8 cellular contexts compared by ENCODE assay signal in the genomic region with DNA sequence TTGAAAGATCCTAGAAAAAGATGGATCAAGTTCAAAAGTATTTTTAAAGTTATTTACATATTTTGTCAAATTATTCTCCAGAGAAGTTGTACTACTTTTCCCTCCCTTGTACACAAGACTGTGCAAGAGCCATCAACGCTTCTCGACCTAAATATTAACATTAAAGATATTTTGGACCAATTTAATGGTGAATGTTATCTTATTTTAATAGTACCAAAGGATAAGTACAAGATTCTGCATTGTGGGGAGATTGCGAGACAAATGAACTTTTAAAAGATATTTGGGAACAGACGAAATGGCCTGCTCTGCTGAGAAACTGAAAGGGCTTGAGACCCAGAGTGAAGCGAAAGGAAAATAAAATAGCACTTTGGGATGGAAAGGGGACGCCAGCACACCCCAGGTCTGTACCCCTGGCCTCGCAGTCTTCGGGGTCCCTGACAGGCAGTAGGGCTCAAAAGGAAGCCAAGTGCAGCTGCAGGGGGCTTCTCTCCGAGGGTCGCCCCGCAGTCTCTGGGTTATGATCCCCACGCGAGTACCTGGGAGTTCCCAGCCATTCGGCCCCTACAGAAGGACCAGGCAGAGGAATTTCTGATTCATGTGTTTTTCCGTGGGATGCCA.
DNase-seq lines count a peak whose midpoint lies in the region; TF ChIP-seq lines count a peak whose summit lies in the region.

No MANE protein-coding gene starts in this region.

- no peaks in the 10 kb centered on the region for H3K79me2 ChIP-seq in ACC112 (ENCODE audit: control insufficient read depth, insufficient read depth, low read length, unreplicated experiment)

- no peak for TF ChIP-seq EP300 in transverse colon (IDR thresholded peaks at IDR 0.05; ENCODE audit: low read depth)

- intact Hi-C loops in transverse colon (cut with DNase I; ENCODE audit: low total_unique reads) = loop anchor here (2.0 to 10.0 kb wide), 2 partner anchors 78 to 314 kb away; no protein-coding TSS in a partner anchor

- in situ Hi-C loops in transverse colon (cut with MboI; ENCODE audit: low pct_ligation_motif_present in 1 of 4, low pct_unique_long_range_greater_than_20kb in 1 of 4, low sequenced_read_pairs in 3 of 4) = loop anchor here in 3 of 4 donors (10.0 to 25.0 kb wide), 2 partner anchors 124 to 301 kb away; no protein-coding TSS in a partner anchor

- TF ChIP-seq CTCF in GM20000 (IDR thresholded peaks at IDR 0.05; ENCODE audit: extremely low read depth, missing control alignments) = no peak
- TF ChIP-seq CTCF in WI38 (IDR thresholded peaks at IDR 0.05; ENCODE audit: low read depth, low read length) = no peak
- TF ChIP-seq CTCF in transverse colon (IDR thresholded peaks at IDR 0.05) = no peak

- DNase-seq in GM20000 (ENCODE audit: low spot score) (peak; percentile 3), inferior parietal cortex (ENCODE audit: extremely low spot score) (peak; percentile 25), transverse colon (no peak), NCI-H2029 (lab: John Stamatoyannopoulos, UW) (no peak)
- no peak for DNase-seq in stimulated activated CD4-positive, alpha-beta T cell treated with anti-CD3 and anti-CD28 coated beads, Interleukin-4, amount 100 ng/mL, for 1 hour
- DNase-seq in activated CD4-positive, alpha-beta T cell treated with anti-CD3 and anti-CD28 coated beads, Interleukin-2, amount 50 U/mL, for 48 hours = no peak

- H3K27me3 ChIP-seq in ACC112 (ENCODE audit: insufficient read depth, low read length) (no peaks in the 10 kb centered on the region), transverse colon (no peaks in the 10 kb centered on the region)

- peaks cover 14% of the 10 kb centered on the region for H3K4me1 ChIP-seq in ACC112 (ENCODE audit: control insufficient read depth, insufficient read depth, low read length, unreplicated experiment)
- peaks cover 0 to 8% (median 2%) of the 10 kb centered on the region in 4 donors for H3K4me1 ChIP-seq in transverse colon

- WGBS in transverse colon (ENCODE audit: low coverage in 1 of 2), 2 donors = 53 to 66% methylated on average over 6 to 15 of the region's 15 CpGs

- no peak for TF ChIP-seq POLR2A in transverse colon (IDR thresholded peaks at IDR 0.05)

- H2AFZ ChIP-seq in ACC112 (ENCODE audit: low read length, unreplicated experiment) = peak overlapping the region; percentile 98

- H3K4me3 ChIP-seq in ACC112 (ENCODE audit: low read depth, low read length) (peak overlapping the region; percentile 84), WI38 (ENCODE audit: low read depth, low read length) (peak overlapping the region; percentile 58), transverse colon (peak overlapping the region; percentile 40 to 58 (median 44))

- peak overlapping the region; percentile 54 for H3K27ac ChIP-seq in ACC112 (ENCODE audit: low read depth, low read length)
- peak overlapping the region; percentile 53 to 86 (median 72) for H3K27ac ChIP-seq in transverse colon

- no peaks in the 10 kb centered on the region for H3K9me3 ChIP-seq in transverse colon

- H3K36me3 ChIP-seq in ACC112 (ENCODE audit: insufficient read depth, low read length) (no peaks in the 10 kb centered on the region), transverse colon (no peaks in the 10 kb centered on the region)

Comparison
In these comparisons a context has a peak if more than half of its experiments do, and no peak if none do; other contexts are left out.
1. DNase-seq: peak in GM20000 (single experiment) and inferior parietal cortex (single experiment); none in transverse colon (single experiment), stimulated activated CD4-positive, alpha-beta T cell treated with anti-CD3 and anti-CD28 coated beads, Interleukin-4, amount 100 ng/mL, for 1 hour (single experiment), NCI-H2029 (single experiment) and activated CD4-positive, alpha-beta T cell treated with anti-CD3 and anti-CD28 coated beads, Interleukin-2, amount 50 U/mL, for 48 hours (0 of 2).
2. Peak in every context shown above with its lines, with median percentiles within 50 percentile points of each other: H3K4me3 ChIP-seq.